In genomic region chr3:69197922-69198540, GRCh38 we compare ENCODE assay signal across 13 cellular contexts.
DNase-seq lines count a peak whose midpoint lies in the region; ATAC-seq, FAIRE-seq and TF ChIP-seq lines count a peak whose summit lies in the region.
"Had no signal": no experiment of that assay in that cellular context is flagged by ENCODE, and none has a peak within 500 bp of the region (broad histone marks: within the 10 kb centered on the region; RNA-seq: fewer than 3 reads in every experiment).

No MANE protein-coding gene starts in this region.

- H3K27me3 ChIP-seq in breast epithelium, result no peaks in the 10 kb centered on the region

- peaks cover 49% of the 10 kb centered on the region for H3K36me3 Mint-ChIP-seq in MCF 10A (ENCODE audit: insufficient read depth, unreplicated experiment)
- H3K36me3 Mint-ChIP-seq in activated naive CD4-positive, alpha-beta T cell treated with anti-CD3 and anti-CD28 coated beads for 36 hours (ENCODE audit: low read depth), result peaks cover 38% of the 10 kb centered on the region
- H3K36me3 Mint-ChIP-seq in type B pancreatic cell, result peaks cover 31% of the 10 kb centered on the region

- no peak for TF ChIP-seq CTCF in MCF 10A (IDR thresholded peaks at IDR 0.05; ENCODE audit: unreplicated experiment)
- TF ChIP-seq CTCF in breast epithelium (IDR thresholded peaks at IDR 0.05), result no peak
- no peak for TF ChIP-seq CTCF in type B pancreatic cell (conservative IDR thresholded peaks at IDR 0.05)
- TF ChIP-seq CTCF in GM10266 (IDR thresholded peaks at IDR 0.05; ENCODE audit: control insufficient read depth, insufficient read depth, low read depth, missing control alignments), result no peak

- peaks cover 11% of the 10 kb centered on the region for H3K4me1 Mint-ChIP-seq in MCF 10A (ENCODE audit: insufficient read depth, unreplicated experiment)
- H3K4me1 Mint-ChIP-seq in activated naive CD4-positive, alpha-beta T cell treated with anti-CD3 and anti-CD28 coated beads for 36 hours (ENCODE audit: low read depth), result peaks cover 53% of the 10 kb centered on the region
- H3K4me1 Mint-ChIP-seq in type B pancreatic cell (ENCODE audit: unreplicated experiment), result peaks cover 32% of the 10 kb centered on the region

- H3K4me3 Mint-ChIP-seq in MCF 10A (ENCODE audit: unreplicated experiment) (peak overlapping the region; percentile 75), type B pancreatic cell (peak overlapping the region; percentile 91)
- peak overlapping the region; percentile 75 for H3K4me3 Mint-ChIP-seq in activated naive CD4-positive, alpha-beta T cell treated with anti-CD3 and anti-CD28 coated beads for 36 hours

- POLR2A ChIA-PET in MCF 10A (lab: Yijun Ruan, JAX), result interaction anchor here (2.4 to 6.9 kb wide), 4 partner anchors 14 to 46 kb away, joined by 7 to 47 read pairs (median 14); no protein-coding TSS in a partner anchor

- BruUV-seq in MCF 10A (replicated peaks; lab: Mats Ljungman, UMichigan), result no TSS peak

- no peak overlapping the region for H3K27ac ChIP-seq in breast epithelium
- H3K27ac ChIP-seq: A549 had no signal

- CTCF ChIA-PET in MCF 10A (lab: Yijun Ruan, JAX), result interaction anchor here (1.7 to 3.7 kb wide), 5 partner anchors 16 to 108 kb away, joined by 4 to 25 read pairs (median 6); no protein-coding TSS in a partner anchor
- CTCF ChIA-PET in activated naive CD4-positive, alpha-beta T cell treated with anti-CD3 and anti-CD28 coated beads for 36 hours (lab: Charles Lee), result interaction anchor here (0.6 to 4.8 kb wide), 6 partner anchors 15 to 137 kb away, joined by 3 to 43 read pairs (median 3); no protein-coding TSS in a partner anchor

- no peak for DNase-seq in MCF 10A (ENCODE audit: unreplicated experiment)
- DNase-seq in breast epithelium (ENCODE audit: low spot score in 2 of 2), result no peak
- DNase-seq in activated naive CD4-positive, alpha-beta T cell treated with anti-CD3 and anti-CD28 coated beads for 36 hours, result peak; percentile 87
- DNase-seq in stimulated activated CD4-positive, alpha-beta T cell treated with anti-CD3 and anti-CD28 coated beads, Interleukin-12 subunit alpha, Interleukin-12 subunit beta, amount 100 ng/mL, for 24 hours (ENCODE audit: low read depth in 2 of 2), result peak; percentile 48 to 50
- no peak for DNase-seq in type B pancreatic cell (ENCODE audit: extremely low spot score, unreplicated experiment)
- DNase-seq in GM10266 (ENCODE audit: extremely low spot score), result no peak
- DNase-seq in GM12891 (ENCODE audit: insufficient read length, low spot score), result no peak
- DNase-seq: left colon, NCI-H187, RPMI8226 had no signal

- no peak overlapping the region for H3K4me3 ChIP-seq in breast epithelium
- H3K4me3 ChIP-seq: A549 had no signal

- no peaks in the 10 kb centered on the region for H3K9me3 Mint-ChIP-seq in MCF 10A (ENCODE audit: unreplicated experiment)
- H3K9me3 Mint-ChIP-seq in activated naive CD4-positive, alpha-beta T cell treated with anti-CD3 and anti-CD28 coated beads for 36 hours, result no peaks in the 10 kb centered on the region
- no peaks in the 10 kb centered on the region for H3K9me3 Mint-ChIP-seq in type B pancreatic cell

- H3K36me3 ChIP-seq in breast epithelium, result no peaks in the 10 kb centered on the region

- intact Hi-C loops in MCF 10A (cut with micrococcal nuclease), result no loop called here
- intact Hi-C loops in breast epithelium (cut with DNase I; ENCODE audit: low total_unique reads), result no loop called here
- intact Hi-C loops in activated naive CD4-positive, alpha-beta T cell treated with anti-CD3 and anti-CD28 coated beads for 36 hours (cut with micrococcal nuclease), result loop anchor here (1.0 to 2.0 kb wide), 11 partner anchors 14 to 245 kb away; no protein-coding TSS in a partner anchor

- peak overlapping the region; percentile 93 for H3K27ac Mint-ChIP-seq in MCF 10A (ENCODE audit: low read depth, unreplicated experiment)
- peak overlapping the region; percentile 96 for H3K27ac Mint-ChIP-seq in activated naive CD4-positive, alpha-beta T cell treated with anti-CD3 and anti-CD28 coated beads for 36 hours
- no peak overlapping the region for H3K27ac Mint-ChIP-seq in type B pancreatic cell

- no peaks in the 10 kb centered on the region for H3K4me1 ChIP-seq in breast epithelium

- no peaks in the 10 kb centered on the region for H3K9me3 ChIP-seq in breast epithelium
- H3K9me3 ChIP-seq: A549 had no signal

- TF ChIP-seq POLR2A in breast epithelium (IDR thresholded peaks at IDR 0.05), result no peak
- no peak for TF ChIP-seq POLR2A in GM12891 (IDR thresholded peaks at IDR 0.05; ENCODE audit: low read depth, low read length)

- no peaks in the 10 kb centered on the region for H3K27me3 Mint-ChIP-seq in MCF 10A (ENCODE audit: insufficient read depth, unreplicated experiment)
- no peaks in the 10 kb centered on the region for H3K27me3 Mint-ChIP-seq in activated naive CD4-positive, alpha-beta T cell treated with anti-CD3 and anti-CD28 coated beads for 36 hours (ENCODE audit: low read depth)
- H3K27me3 Mint-ChIP-seq in type B pancreatic cell, result no peaks in the 10 kb centered on the region

- no peak for ATAC-seq in HG03469 (IDR thresholded peaks at IDR 0.05; ENCODE audit: unreplicated experiment)
- ATAC-seq: A549, esophagus mucosa, left colon had no signal

- FAIRE-seq in GM12891 (lab: Jason Lieb, UNC), result no peak
- FAIRE-seq: A549 had no signal

TF ChIP-seq in GM12891, 5 proteins besides CTCF, POLR2A, EP300 and RAD21:
- TF ChIP-seq TAF1 (IDR thresholded peaks at IDR 0.05; ENCODE audit: low read depth, low read length), result no peak
- TF ChIP-seq PAX5 (IDR thresholded peaks at IDR 0.05; ENCODE audit: insufficient read depth, low read length, severe bottlenecking), result no peak
- TF ChIP-seq POLR2AphosphoS5 (IDR thresholded peaks at IDR 0.05; ENCODE audit: low read depth, low read length), result no peak
- no peak for TF ChIP-seq POU2F2 (IDR thresholded peaks at IDR 0.05; ENCODE audit: low read depth, low read length)
- TF ChIP-seq SPI1 (IDR thresholded peaks at IDR 0.05; ENCODE audit: low read depth, low read length), result no peak
TF ChIP-seq in GM12891: peak in this region for 0.

Comparison
In these comparisons a context has a peak if more than half of its experiments do, and no peak if none do; other contexts are left out.
1. DNase-seq: peak in activated naive CD4-positive, alpha-beta T cell treated with anti-CD3 and anti-CD28 coated beads for 36 hours (single experiment) and stimulated activated CD4-positive, alpha-beta T cell treated with anti-CD3 and anti-CD28 coated beads, Interleukin-12 subunit alpha, Interleukin-12 subunit beta, amount 100 ng/mL, for 24 hours (2 of 2); none in MCF 10A (single experiment), breast epithelium (0 of 2), type B pancreatic cell (single experiment), GM10266 (single experiment) and GM12891 (single experiment).
2. Peak in every context shown above with its lines, with median percentiles within 50 percentile points of each other: H3K4me3 Mint-ChIP-seq.